ENCODE assay signal across 27 cellular contexts in genomic region chr2:41387519-41387918, GRCh38.
"Had no signal": no experiment of that assay in that cellular context is flagged by ENCODE, and none has a peak within 500 bp of the region (broad histone marks: within the 10 kb centered on the region; RNA-seq: fewer than 3 reads in every experiment).

No MANE protein-coding gene starts in this region.

- ATAC-seq: stimulated activated effector memory CD8-positive, alpha-beta T cell treated with anti-CD3 and anti-CD28 coated beads, Interleukin-12 subunit alpha, Interleukin-12 subunit beta, amount 100 ng/mL, for 72 hours; stimulated activated memory B cell treated with anti-CD40 and anti-IgM and Interleukin-4, amounts not matched to agents 10 μg/mL and 1 μg/mL and 100 μg/mL, for 72 hours; stimulated activated naive B cell treated with anti-CD40 and anti-IgM and Interleukin-4, amounts not matched to agents 10 μg/mL and 1 μg/mL and 100 μg/mL, for 72 hours; stimulated activated naive CD8-positive, alpha-beta T cell treated with anti-CD3 and anti-CD28 coated beads, Interleukin-15, amount 100 ng/mL, for 72 hours; stimulated activated naive CD8-positive, alpha-beta T cell treated with anti-CD3 and anti-CD28 coated beads, Interleukin-15, Interleukin-2, amounts not matched to agents 100 U/mL and 50 U/mL, for 24 hours; upper lobe of right lung had no signal

- H3K4me3 ChIP-seq: stomach, suprapubic skin, testis, thoracic aorta, thyroid gland, tibial artery, tibial nerve, transverse colon, upper lobe of left lung, upper lobe of right lung, uterus, vagina had no signal

- H3K4me1 ChIP-seq: stomach, suprapubic skin, testis, tibial artery, tibial nerve, transverse colon, upper lobe of left lung, upper lobe of right lung, uterus, vagina had no signal

- H3K36me3 ChIP-seq: stomach, suprapubic skin, thoracic aorta, thyroid gland, tibial artery, tibial nerve, transverse colon, upper lobe of left lung, upper lobe of right lung, uterus, vagina had no signal

- H3K27me3 ChIP-seq: stomach, suprapubic skin, testis, thyroid gland, tibial artery, tibial nerve, transverse colon, upper lobe of left lung, upper lobe of right lung, uterus, vagina had no signal

- DNase-seq: stimulated activated CD4-positive, alpha-beta T cell treated with anti-CD3 and anti-CD28 coated beads, Interleukin-2, amount 100 ng/mL, for 48 hours; stimulated activated CD4-positive, alpha-beta T cell treated with anti-CD3 and anti-CD28 coated beads, Interleukin-4, amount 100 ng/mL, for 1 hour; stimulated activated CD4-positive, alpha-beta T cell treated with anti-CD3 and anti-CD28 coated beads, Interleukin-4, amount 100 ng/mL, for 24 hours; stimulated activated CD4-positive, alpha-beta T cell treated with anti-CD3 and anti-CD28 coated beads, Interleukin-4, amount 100 ng/mL, for 4 hours; stimulated activated CD8-positive, alpha-beta memory T cell treated with anti-CD3 and anti-CD28 coated beads, Interleukin-4, amount 100 ng/mL, for 48 hours; stimulated activated naive B cell treated with anti-CD40 and anti-IgM and Interleukin-4, amounts not matched to agents 10 μg/mL and 1 μg/mL and 100 μg/mL, for 72 hours; stimulated activated naive CD4-positive, alpha-beta T cell; stimulated activated naive CD4-positive, alpha-beta T cell treated with Interleukin-2 at 50 U/mL for 16 hours; stimulated activated naive CD8-positive, alpha-beta T cell treated with anti-CD3 and anti-CD28 coated beads, Interleukin-15, amount 100 ng/mL, for 72 hours; stimulated activated naive CD8-positive, alpha-beta T cell treated with anti-CD3 and anti-CD28 coated beads, Interleukin-15, Interleukin-2, amounts not matched to agents 100 U/mL and 50 U/mL, for 24 hours; stomach; substantia nigra; testis; thyroid gland; tibial artery; transverse colon; trophoblast cell; upper lobe of left lung; upper lobe of right lung; uterus had no signal

- FAIRE-seq: urothelium cell line had no signal

- H3K9me3 ChIP-seq: stomach, suprapubic skin, testis, thoracic aorta, thyroid gland, tibial artery, upper lobe of left lung, upper lobe of right lung, vagina had no signal

- H3K27ac ChIP-seq: stomach, suprapubic skin, testis, thoracic aorta, thyroid gland, tibial artery, tibial nerve, transverse colon, upper lobe of left lung, upper lobe of right lung, uterus, vagina had no signal
